15 cellular contexts compared by ENCODE assay signal in the genomic region with DNA sequence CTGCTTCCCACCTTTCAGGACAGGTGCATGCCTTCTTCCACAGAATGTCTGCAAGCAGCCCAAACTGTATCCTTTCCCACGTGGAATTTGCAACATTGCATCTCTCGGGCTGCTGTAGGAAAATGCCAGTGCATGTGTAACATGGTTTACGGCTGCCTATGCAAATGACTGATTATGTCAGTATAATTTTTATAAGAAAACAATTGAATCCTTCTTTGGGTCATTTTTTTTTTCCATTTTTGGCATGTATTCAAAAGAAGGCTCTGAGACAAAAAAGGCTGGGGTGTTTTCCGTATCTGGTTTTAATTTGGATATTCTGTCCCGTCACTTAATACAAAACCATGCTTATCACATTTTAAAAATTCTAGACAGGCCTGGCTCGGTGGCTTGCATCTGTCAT. TPM values are rescaled to one million over a fixed set of nuclear protein-coding genes. Genes with fewer than 3 reads are reported as not detected.
"Had no signal": no experiment of that assay in that cellular context is flagged by ENCODE, and none has a peak within 500 bp of the region (broad histone marks: within the 10 kb centered on the region; RNA-seq: fewer than 3 reads in every experiment).

No MANE protein-coding gene starts in this region.

RNA-seq across cellular contexts. Expression of a gene that starts 0.5 kb away (rescaled TPM):
- total RNA-seq: activated B cell treated with CpG ODN at 0.5 μM for 24 hours; activated CD4-positive, alpha-beta memory T cell treated with anti-CD3 and anti-CD28 coated beads for 36 hours; activated CD4-positive, alpha-beta T cell treated with anti-CD3 and anti-CD28 coated beads, Interleukin-2, amount 10 ng/mL, durations not matched to agents 24 days and 14 days; activated CD8-positive, alpha-beta memory T cell treated with anti-CD3 and anti-CD28 coated beads for 36 hours; activated CD8-positive, alpha-beta T cell treated with anti-CD3 and anti-CD28 coated beads for 36 hours; activated naive CD4-positive, alpha-beta T cell treated with anti-CD3 and anti-CD28 coated beads for 36 hours; activated naive CD4-positive, alpha-beta T cell treated with anti-CD3 and anti-CD28 coated beads, Interleukin-2, amount 50 U/mL, for 72 hours; activated naive CD8-positive, alpha-beta T cell treated with anti-CD3 and anti-CD28 coated beads for 36 hours; activated T-helper 1 cell treated with anti-CD3 and anti-CD28 coated beads, Interleukin-12 subunit alpha, Interleukin-12 subunit beta, Interleukin-2, Interleukin-4 antibody, amounts not matched to agents 30 ng/mL and 10 ng/mL and 1 ng/mL, durations not matched to agents 14 hours and 24 hours and 36 hours; activated T-helper 17 cell treated with anti-CD3 and anti-CD28 coated beads, Interleukin-2, amount 50 U/mL, for 72 hours; adrenal gland; aorta; astrocyte; body of pancreas; cardiac septum had no signal
